13 cellular contexts compared by ENCODE assay signal in the genomic region with DNA sequence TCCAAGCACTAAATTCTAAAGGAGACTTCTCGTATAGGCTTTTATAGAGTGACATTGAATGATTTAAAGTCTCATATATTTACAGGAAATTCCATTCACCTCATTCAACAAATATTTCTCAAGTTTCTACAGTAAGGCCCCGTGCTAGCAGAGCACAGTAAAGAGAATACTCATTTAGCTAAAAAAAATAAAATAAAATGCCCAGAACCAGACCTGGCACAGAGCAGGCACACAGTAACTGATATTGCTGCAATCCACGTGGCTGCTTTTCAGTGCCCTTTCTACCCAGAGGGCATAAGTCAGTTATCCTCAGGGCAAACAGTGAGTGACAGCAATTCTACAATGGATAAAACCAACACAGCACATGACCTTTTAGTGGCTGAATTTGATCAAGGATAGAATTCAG. TPM values are rescaled to one million over a fixed set of nuclear protein-coding genes. Genes with fewer than 3 reads are reported as not detected.
DNase-seq lines count a peak whose midpoint lies in the region; ATAC-seq lines count a peak whose summit lies in the region.
"Had no signal": no experiment of that assay in that cellular context is flagged by ENCODE, and none has a peak within 500 bp of the region (broad histone marks: within the 10 kb centered on the region; RNA-seq: fewer than 3 reads in every experiment).

No MANE protein-coding gene starts in this region.

- DNase-seq in AG08395 (ENCODE audit: low spot score) (peak; percentile 34), HT-29 (ENCODE audit: low spot score) (peak; percentile 12), astrocyte of the hippocampus (ENCODE audit: low read depth, low spot score) (peak; percentile 35), left colon (no peak), HuH-7 (ENCODE audit: low spot score) (no peak), T-helper 17 cell (no peak), DMS53 (lab: John Stamatoyannopoulos, UW) (no peak)
- DNase-seq: activated CD4-positive, alpha-beta T cell treated with anti-CD3 and anti-CD28 coated beads for 4 hours; C1 segment of cervical spinal cord; NCI-H1105; stimulated activated CD4-positive, alpha-beta T cell treated with anti-CD3 and anti-CD28 coated beads, Interleukin-12 subunit alpha, Interleukin-12 subunit beta, amount 100 ng/mL, for 4 hours had no signal

- H3K4me3 Mint-ChIP-seq in T-helper 17 cell, result no peak overlapping the region
- H3K4me3 Mint-ChIP-seq: neural progenitor cell had no signal

- ATAC-seq in left colon, result peak; percentile 69
- ATAC-seq in HG02981 (IDR thresholded peaks at IDR 0.05; ENCODE audit: unreplicated experiment), result no peak
- no peak for ATAC-seq in T-helper 17 cell

- no peak overlapping the region for H3K27ac Mint-ChIP-seq in T-helper 17 cell
- H3K27ac Mint-ChIP-seq: neural progenitor cell had no signal

- no peaks in the 10 kb centered on the region for H3K9me3 ChIP-seq in T-helper 17 cell (ENCODE audit: control insufficient read depth, low read length, poor library complexity, severe bottlenecking)

- peaks cover 24% of the 10 kb centered on the region for H3K27me3 Mint-ChIP-seq in T-helper 17 cell

- H3K4me1 Mint-ChIP-seq in T-helper 17 cell, result no peaks in the 10 kb centered on the region
- H3K4me1 Mint-ChIP-seq: neural progenitor cell had no signal

- H3K36me3 Mint-ChIP-seq in T-helper 17 cell (ENCODE audit: low read depth), result no peaks in the 10 kb centered on the region
- H3K36me3 Mint-ChIP-seq: neural progenitor cell had no signal

- intact Hi-C loops in left colon (cut with DNase I, micrococcal nuclease), result no loop called here

RNA-seq across cellular contexts. Expression of a gene that starts 52.6 kb away (rescaled TPM):
- 67.3 and 69.5 TPM in 2 replicates for total RNA-seq in HT-29 (2014; rRNA removed; shearing (Covaris generic))
- total RNA-seq in left colon (10 to 100 TPM; 72.5 to 76.4 TPM), T-helper 17 cell (10 to 100 TPM; 61.1 to 72.1 TPM)

Comparison
In these comparisons a context has a peak if more than half of its experiments do, and no peak if none do; other contexts are left out.
1. DNase-seq: peak in AG08395 (single experiment), HT-29 (single experiment) and astrocyte of the hippocampus (single experiment); none in left colon (0 of 2), HuH-7 (single experiment), T-helper 17 cell (0 of 3) and DMS53 (single experiment).